12 cellular contexts compared by ENCODE assay signal in the genomic region with DNA sequence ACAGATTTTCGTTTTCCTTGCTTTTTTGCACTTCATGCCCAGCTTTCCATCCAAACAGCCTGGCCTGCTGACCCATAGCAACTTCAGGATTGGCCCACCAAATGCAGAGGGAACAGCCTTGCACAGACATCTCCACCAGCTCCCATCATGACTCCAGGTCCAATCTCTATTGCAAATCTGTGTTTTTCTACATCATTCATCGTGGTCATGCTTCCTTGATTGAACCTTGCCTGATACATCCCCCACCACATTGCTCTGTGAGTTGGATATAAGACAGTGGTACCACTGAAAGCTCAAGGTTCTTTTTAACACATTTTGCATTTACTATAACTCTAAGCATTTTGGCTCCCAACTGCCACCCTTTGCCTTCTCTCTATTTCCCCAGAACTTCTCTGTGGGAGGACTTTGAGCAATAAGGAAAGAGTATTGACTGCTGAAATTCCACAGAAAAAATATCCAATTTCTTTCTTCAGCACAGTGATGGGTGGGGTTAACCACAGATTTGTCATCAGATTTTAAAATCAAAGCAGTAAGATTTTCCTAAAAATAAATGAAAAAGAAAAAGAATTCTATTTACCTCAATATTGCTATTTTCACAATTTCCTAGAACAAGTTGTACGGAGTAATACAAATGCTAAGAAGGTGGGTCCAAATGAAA.
DNase-seq lines count a peak whose midpoint lies in the region; TF ChIP-seq lines count a peak whose summit lies in the region.
"Had no signal": no experiment of that assay in that cellular context is flagged by ENCODE, and none has a peak within 500 bp of the region (broad histone marks: within the 10 kb centered on the region; RNA-seq: fewer than 3 reads in every experiment).

No MANE protein-coding gene starts in this region.

- H3K27me3 ChIP-seq in SJSA1 (replicated peaks): no peaks in the 10 kb centered on the region
- H3K27me3 ChIP-seq in muscle layer of duodenum (ENCODE audit: low read depth, low read length): no peaks in the 10 kb centered on the region
- no peaks in the 10 kb centered on the region for H3K27me3 ChIP-seq in tibial artery
- H3K27me3 ChIP-seq: cardiac muscle cell had no signal

- no peak overlapping the region for H3K4me3 ChIP-seq in SJSA1
- no peak overlapping the region for H3K4me3 ChIP-seq in muscle layer of duodenum (ENCODE audit: low read depth in 1 of 2, low read length in 2 of 2)
- no peak overlapping the region for H3K4me3 ChIP-seq in tibial artery
- H3K4me3 ChIP-seq: cardiac muscle cell had no signal

- DNase-seq in SJSA1 (ENCODE audit: low read depth in 1 of 2, low spot score in 2 of 2) (no peak), epithelial cell of prostate (ENCODE audit: low read depth, low spot score) (no peak), tibial artery (no peak), nephron progenitor cell (no peak), EL (no peak), D341Med (ENCODE audit: low spot score) (no peak)
- DNase-seq in activated CD4-positive, CD25-positive, alpha-beta regulatory T cell treated with anti-CD3 and anti-CD28 coated beads, Interleukin-2, amount 50 U/mL, for 72 hours: no peak
- DNase-seq: CD4-positive, alpha-beta memory T cell; NCI-H2171 had no signal

- H3K4me1 Mint-ChIP-seq in nephron progenitor cell: peaks cover 23% of the 10 kb centered on the region
- H3K4me1 Mint-ChIP-seq: stimulated activated effector memory CD8-positive, alpha-beta T cell treated with anti-CD3 and anti-CD28 coated beads, Interleukin-12 subunit alpha, Interleukin-12 subunit beta, amount 100 ng/mL, for 72 hours had no signal

- no peaks in the 10 kb centered on the region for H3K9me3 Mint-ChIP-seq in nephron progenitor cell
- H3K9me3 Mint-ChIP-seq: stimulated activated effector memory CD8-positive, alpha-beta T cell treated with anti-CD3 and anti-CD28 coated beads, Interleukin-12 subunit alpha, Interleukin-12 subunit beta, amount 100 ng/mL, for 72 hours had no signal

- no peak overlapping the region for H3K4me3 Mint-ChIP-seq in nephron progenitor cell
- H3K4me3 Mint-ChIP-seq: CD4-positive, alpha-beta memory T cell; stimulated activated effector memory CD8-positive, alpha-beta T cell treated with anti-CD3 and anti-CD28 coated beads, Interleukin-12 subunit alpha, Interleukin-12 subunit beta, amount 100 ng/mL, for 72 hours had no signal

- intact Hi-C loops in tibial artery (cut with DNase I; ENCODE audit: low total_unique reads): loop anchor here (10.0 kb wide), 1 partner anchor 75 kb away; no protein-coding TSS in a partner anchor

- H3K9me3 ChIP-seq in SJSA1 (replicated peaks) (no peaks in the 10 kb centered on the region), muscle layer of duodenum (ENCODE audit: control insufficient read depth in 1 of 2, low read length in 2 of 2) (no peaks in the 10 kb centered on the region), tibial artery (no peaks in the 10 kb centered on the region)

- no peaks in the 10 kb centered on the region for H3K36me3 ChIP-seq in SJSA1
- H3K36me3 ChIP-seq in muscle layer of duodenum (ENCODE audit: control insufficient read depth in 1 of 2, insufficient read depth in 2 of 2, low read length in 2 of 2): no peaks in the 10 kb centered on the region
- no peaks in the 10 kb centered on the region for H3K36me3 ChIP-seq in tibial artery
- H3K36me3 ChIP-seq: cardiac muscle cell had no signal

- no peaks in the 10 kb centered on the region for H3K27me3 Mint-ChIP-seq in nephron progenitor cell (ENCODE audit: low read depth, poor library complexity)

- peak overlapping the region; percentile 89 for H3K27ac ChIP-seq in SJSA1
- peak overlapping the region; percentile 80 for H3K27ac ChIP-seq in epithelial cell of prostate
- peak overlapping the region; percentile 67 for H3K27ac ChIP-seq in muscle layer of duodenum (ENCODE audit: low read length)
- peak overlapping the region; percentile 81 to 87 for H3K27ac ChIP-seq in tibial artery
- H3K27ac ChIP-seq: cardiac muscle cell had no signal

- no peaks in the 10 kb centered on the region for H3K36me3 Mint-ChIP-seq in nephron progenitor cell (ENCODE audit: low read depth)
- H3K36me3 Mint-ChIP-seq: stimulated activated effector memory CD8-positive, alpha-beta T cell treated with anti-CD3 and anti-CD28 coated beads, Interleukin-12 subunit alpha, Interleukin-12 subunit beta, amount 100 ng/mL, for 72 hours had no signal

- H3K4me1 ChIP-seq in SJSA1 (replicated peaks) (peaks cover 62% of the 10 kb centered on the region), muscle layer of duodenum (ENCODE audit: control insufficient read depth in 1 of 2, insufficient read depth in 2 of 2, low read length in 2 of 2) (peaks cover 1 to 10% of the 10 kb centered on the region in 2 donors), tibial artery (peaks cover 0 to 74% (median 50%) of the 10 kb centered on the region in 4 donors)

- TF ChIP-seq CTCF in tibial artery (IDR thresholded peaks at IDR 0.05): no peak
- no peak for TF ChIP-seq CTCF in nephron progenitor cell (IDR thresholded peaks at IDR 0.05)

- no peak overlapping the region for H3K27ac Mint-ChIP-seq in nephron progenitor cell
- H3K27ac Mint-ChIP-seq: CD4-positive, alpha-beta memory T cell; stimulated activated effector memory CD8-positive, alpha-beta T cell treated with anti-CD3 and anti-CD28 coated beads, Interleukin-12 subunit alpha, Interleukin-12 subunit beta, amount 100 ng/mL, for 72 hours had no signal
